8 cellular contexts compared by ENCODE assay signal in the genomic region with DNA sequence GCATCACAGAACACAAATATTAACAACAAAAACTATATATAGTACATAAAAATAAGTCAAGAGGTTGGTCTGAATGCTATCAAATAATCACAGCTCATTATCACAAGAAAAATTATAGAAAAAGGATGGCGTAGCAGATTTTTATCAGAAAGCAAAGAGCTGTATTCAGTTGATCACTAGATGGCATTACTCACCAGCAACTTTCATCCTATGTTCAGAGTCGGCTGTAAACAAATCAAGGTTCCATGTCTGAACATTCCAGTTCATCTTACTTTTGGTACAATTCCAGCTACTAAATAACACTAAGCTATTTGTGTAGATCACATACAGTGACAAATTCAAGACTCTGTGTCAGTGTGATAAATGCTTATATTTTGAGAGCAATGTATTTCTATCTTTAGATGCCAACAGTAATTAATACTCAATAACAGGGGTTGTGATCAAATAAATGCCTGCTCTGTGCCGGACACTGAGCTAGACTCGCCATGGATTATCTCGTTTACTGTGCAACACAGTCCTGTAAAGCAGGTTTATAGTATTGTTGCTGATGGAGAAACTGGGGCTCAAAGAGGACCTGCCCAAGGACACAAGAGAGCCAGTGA. TPM values are rescaled to one million over a fixed set of nuclear protein-coding genes. Genes with fewer than 3 reads are reported as not detected.
A peak's percentile ranks its signal among the peaks of the same experiment; 100 is the strongest.
DNase-seq lines count a peak whose midpoint lies in the region; ATAC-seq and TF ChIP-seq lines count a peak whose summit lies in the region.

No MANE protein-coding gene starts in this region.

- H3K9me3 Mint-ChIP-seq in central memory CD8-positive, alpha-beta T cell, result no peaks in the 10 kb centered on the region

- H3K27me3 ChIP-seq in liver (ENCODE audit: control insufficient read depth in 4 of 4, insufficient read depth in 4 of 4, low read length in 3 of 4), result no peaks in the 10 kb centered on the region
- H3K27me3 ChIP-seq in vagina, result no peaks in the 10 kb centered on the region

- H3K4me3 Mint-ChIP-seq in central memory CD8-positive, alpha-beta T cell, result no peak overlapping the region

- intact Hi-C loops in vagina (cut with DNase I), result no loop called here

- H3K36me3 Mint-ChIP-seq in central memory CD8-positive, alpha-beta T cell (ENCODE audit: insufficient read depth), result peaks cover 40% of the 10 kb centered on the region

- H3K27ac ChIP-seq in liver (ENCODE audit: low read depth in 1 of 2, low read length in 2 of 2), result peak overlapping the region; percentile 34 to 61
- peak overlapping the region; percentile 10 for H3K27ac ChIP-seq in vagina

- H3K4me1 ChIP-seq in liver (ENCODE audit: control insufficient read depth in 4 of 4, insufficient read depth in 4 of 4, low read length in 3 of 4), result peaks cover 3 to 37% (median 25%) of the 10 kb centered on the region in 4 donors
- H3K4me1 ChIP-seq in vagina, result peaks cover 7% of the 10 kb centered on the region

- ATAC-seq in central memory CD8-positive, alpha-beta T cell (replicated peaks; ENCODE audit: extremely low read depth, poor library complexity, severe bottlenecking), result no peak
- no peak for ATAC-seq in GM18511 (IDR thresholded peaks at IDR 0.05; ENCODE audit: unreplicated experiment)

- peaks cover 2 to 20% (median 6%) of the 10 kb centered on the region in 4 donors for H3K36me3 ChIP-seq in liver (ENCODE audit: control insufficient read depth in 4 of 4, insufficient read depth in 3 of 4, low read depth in 1 of 4, low read length in 3 of 4)
- H3K36me3 ChIP-seq in vagina, result peaks cover 0 to 23% of the 10 kb centered on the region in 2 donors

- H3K27ac Mint-ChIP-seq in central memory CD8-positive, alpha-beta T cell (ENCODE audit: low read depth), result peak overlapping the region; percentile 72

- H3K4me1 Mint-ChIP-seq in central memory CD8-positive, alpha-beta T cell, result peaks cover 9% of the 10 kb centered on the region

- TF ChIP-seq RAD21 in liver (IDR thresholded peaks at IDR 0.05), result peak; percentile 97 to 99

- TF ChIP-seq CTCF in liver (IDR thresholded peaks at IDR 0.05; ENCODE audit: low read depth, low read length, missing input control), result peak; percentile 63
- TF ChIP-seq CTCF in vagina (IDR thresholded peaks at IDR 0.05), result no peak

- WGBS in liver, result 46% methylated on average over 5 of the region's 5 CpGs

- H3K4me3 ChIP-seq in liver (ENCODE audit: low read depth in 1 of 3, low read length in 3 of 3) (no peak overlapping the region), vagina (no peak overlapping the region)

- no peaks in the 10 kb centered on the region for H3K27me3 Mint-ChIP-seq in central memory CD8-positive, alpha-beta T cell

- no peak for TF ChIP-seq POLR2A in vagina (IDR thresholded peaks at IDR 0.05)

- DNase-seq in SIG-M5 treated with dmso at 0.1 percent for 504 hours (lab: John Stamatoyannopoulos, UW; ENCODE audit: unreplicated experiment) (peak; percentile 26), SIG-M5 (lab: John Stamatoyannopoulos, UW) (no peak), NCI-H2227 treated with DMSO at 0.1 percent for 48 hours (lab: John Stamatoyannopoulos, UW) (peak; percentile 76), vagina (ENCODE audit: extremely low spot score in 2 of 2) (no peak)
- DNase-seq in central memory CD8-positive, alpha-beta T cell (ENCODE audit: low spot score in 2 of 2), result no peak
- DNase-seq in activated naive CD4-positive, alpha-beta T cell treated with Interleukin-2 at 50 U/mL for 16 hours, result no peak

- no peaks in the 10 kb centered on the region for H3K9me3 ChIP-seq in liver (ENCODE audit: control insufficient read depth in 4 of 4, low read length in 3 of 4)
- no peaks in the 10 kb centered on the region for H3K9me3 ChIP-seq in vagina

- peak overlapping the region in 1 of 2 donors; percentile 8 for H3K9ac ChIP-seq in liver (ENCODE audit: low read depth in 1 of 2, low read length in 2 of 2)

TF ChIP-seq in liver, 16 proteins besides CTCF, POLR2A, EP300 and RAD21:
- TF ChIP-seq YY1 (IDR thresholded peaks at IDR 0.05) (peak; percentile 46), MAX (IDR thresholded peaks at IDR 0.05) (no peak), HNF4A (conservative IDR thresholded peaks at IDR 0.05) (peak; percentile 22 to 61), ATF3 (IDR thresholded peaks at IDR 0.05) (peak; percentile 16), RXRA (IDR thresholded peaks at IDR 0.05) (peak in 1 of 2 donors; percentile 32)

RNA-seq across cellular contexts. Expression of gene NRDE2, which starts 30.1 kb away (rescaled TPM):
- total RNA-seq in liver (10 to 100 TPM; 10.1 to 17.4 TPM), vagina (7.9 TPM)
- 10 to 100 TPM in 1 of 2 donors, 1 to 10 TPM in 1; 5.6 to 20.0 TPM for polyA plus RNA-seq in liver

RNA-seq across cellular contexts. Expression of gene PSMC1, which starts 45.3 kb away (rescaled TPM):
- 10 to 100 TPM; 47.3 to 89.9 TPM for total RNA-seq in liver
- 10 to 100 TPM; 79.7 to 89.9 TPM for polyA plus RNA-seq in liver
- 32.7 TPM for total RNA-seq in vagina

Comparison
In these comparisons a context has a peak if more than half of its experiments do, and no peak if none do; other contexts are left out.
1. DNase-seq: peak in SIG-M5 treated with dmso at 0.1 percent for 504 hours (single experiment) and NCI-H2227 treated with DMSO at 0.1 percent for 48 hours (single experiment); none in SIG-M5 (single experiment), central memory CD8-positive, alpha-beta T cell (0 of 2), vagina (0 of 2) and activated naive CD4-positive, alpha-beta T cell treated with Interleukin-2 at 50 U/mL for 16 hours (single experiment).